ENCODE assay signal across 8 cellular contexts in genomic region chr5:50667079-50667652, GRCh38. TPM values are rescaled to one million over a fixed set of nuclear protein-coding genes. Genes with fewer than 3 reads are reported as not detected.
A peak's percentile ranks its signal among the peaks of the same experiment; 100 is the strongest.
DNase-seq lines count a peak whose midpoint lies in the region; ATAC-seq and TF ChIP-seq lines count a peak whose summit lies in the region.

No MANE protein-coding gene starts in this region.

- TF ChIP-seq POLR2A in esophagus squamous epithelium (IDR thresholded peaks at IDR 0.05) (no peak), upper lobe of left lung (IDR thresholded peaks at IDR 0.05) (peak in 1 of 4 donors; percentile 34)

- peak overlapping the region; percentile 95 for H3K27ac ChIP-seq in HEK293 (ENCODE audit: extremely low read depth, low read depth, low read length)
- H3K27ac ChIP-seq in MM.1S (ENCODE audit: low read length): peak overlapping the region; percentile 99
- H3K27ac ChIP-seq in esophagus squamous epithelium: peak overlapping the region; percentile 89 to 97 (median 95)
- peak overlapping the region; percentile 97 for H3K27ac ChIP-seq in naive thymus-derived CD4-positive, alpha-beta T cell (ENCODE audit: low read depth, low read length)
- peak overlapping the region; percentile 94 to 99 (median 96) for H3K27ac ChIP-seq in upper lobe of left lung

- ATAC-seq in naive thymus-derived CD4-positive, alpha-beta T cell: peak; percentile 57
- ATAC-seq in upper lobe of left lung (ENCODE audit: low FRiP score in 2 of 2): peak; percentile 70 to 94

- 0 to 4% methylated on average over 4 to 15 of the region's 43 CpGs for WGBS in esophagus squamous epithelium, 2 donors
- 0% methylated on average over 7 to 36 of the region's 43 CpGs for WGBS in upper lobe of left lung, 2 donors

- peak overlapping the region; percentile 97 for H3K4me3 Mint-ChIP-seq in activated CD4-positive, alpha-beta T cell treated with anti-CD3 and anti-CD28 coated beads, Interleukin-2, amount 10 ng/mL, durations not matched to agents 7 days and 5 days
- peak overlapping the region; percentile 92 to 99 (median 98) for H3K4me3 Mint-ChIP-seq in naive thymus-derived CD4-positive, alpha-beta T cell

- DNase-seq in NCI-H1436 (lab: John Stamatoyannopoulos, UW): peak; percentile 22
- no peak for DNase-seq in NCI-H1436 treated with DMSO at 0.1 percent for 48 hours (lab: John Stamatoyannopoulos, UW)
- no peak for DNase-seq in MM.1S
- DNase-seq in activated CD4-positive, alpha-beta T cell treated with anti-CD3 and anti-CD28 coated beads, Interleukin-2, amount 10 ng/mL, durations not matched to agents 7 days and 5 days: peak; percentile 47
- no peak for DNase-seq in esophagus squamous epithelium (lab: John Stamatoyannopoulos, UW)
- peak in 2 of 9 donors; percentile 61 to 76 for DNase-seq in naive thymus-derived CD4-positive, alpha-beta T cell
- peak; percentile 62 to 94 for DNase-seq in upper lobe of left lung

- H3K9me2 ChIP-seq in MM.1S (replicated peaks; ENCODE audit: insufficient read depth, low read length): no peaks in the 10 kb centered on the region

- H3K4me1 ChIP-seq in HEK293 (ENCODE audit: control insufficient read depth, insufficient read depth, low read length) (peaks cover 10% of the 10 kb centered on the region; the same call in 1 of the 2 replicates), MM.1S (ENCODE audit: low read length) (peaks cover 20% of the 10 kb centered on the region), esophagus squamous epithelium (peaks cover 0 to 45% (median 8%) of the 10 kb centered on the region in 3 donors), upper lobe of left lung (peaks cover 20 to 39% (median 25%) of the 10 kb centered on the region in 4 donors)
- H3K4me1 ChIP-seq in naive thymus-derived CD4-positive, alpha-beta T cell (ENCODE audit: control insufficient read depth in 2 of 2, insufficient read depth in 2 of 2, low read length in 2 of 2): peaks cover 16 to 32% of the 10 kb centered on the region in 2 donors

- peak overlapping the region; percentile 98 for H3K27ac Mint-ChIP-seq in activated CD4-positive, alpha-beta T cell treated with anti-CD3 and anti-CD28 coated beads, Interleukin-2, amount 10 ng/mL, durations not matched to agents 7 days and 5 days
- H3K27ac Mint-ChIP-seq in naive thymus-derived CD4-positive, alpha-beta T cell: peak overlapping the region; percentile 97 to 100 (median 98)

- TF ChIP-seq CTCF in HEK293 (tag by site-specific recombination; IDR thresholded peaks at IDR 0.05): no peak
- TF ChIP-seq CTCF in MM.1S (IDR thresholded peaks at IDR 0.05; ENCODE audit: low read length): no peak
- no peak for TF ChIP-seq CTCF in esophagus squamous epithelium (IDR thresholded peaks at IDR 0.05)
- TF ChIP-seq CTCF in upper lobe of left lung (IDR thresholded peaks at IDR 0.05): no peak

- H3K27me3 Mint-ChIP-seq in activated CD4-positive, alpha-beta T cell treated with anti-CD3 and anti-CD28 coated beads, Interleukin-2, amount 10 ng/mL, durations not matched to agents 7 days and 5 days: no peaks in the 10 kb centered on the region
- peaks cover 0 to 2% (median 0%) of the 10 kb centered on the region in 5 donors for H3K27me3 Mint-ChIP-seq in naive thymus-derived CD4-positive, alpha-beta T cell

- intact Hi-C loops in esophagus squamous epithelium (cut with DNase I): no loop called here
- intact Hi-C loops in naive thymus-derived CD4-positive, alpha-beta T cell (cut with micrococcal nuclease): loop anchor here (1.0 to 5.0 kb wide), 7 partner anchors 32 to 250 kb away; no protein-coding TSS in a partner anchor

- H3K36me3 Mint-ChIP-seq in activated CD4-positive, alpha-beta T cell treated with anti-CD3 and anti-CD28 coated beads, Interleukin-2, amount 10 ng/mL, durations not matched to agents 7 days and 5 days (ENCODE audit: low read depth): peaks cover 36% of the 10 kb centered on the region
- H3K36me3 Mint-ChIP-seq in naive thymus-derived CD4-positive, alpha-beta T cell: peaks cover 0 to 24% (median 12%) of the 10 kb centered on the region in 5 donors

- H3F3A ChIP-seq in MM.1S (ENCODE audit: insufficient read depth, low read length): peaks cover 29% of the 10 kb centered on the region

- H3K4me1 Mint-ChIP-seq in activated CD4-positive, alpha-beta T cell treated with anti-CD3 and anti-CD28 coated beads, Interleukin-2, amount 10 ng/mL, durations not matched to agents 7 days and 5 days: peaks cover 49% of the 10 kb centered on the region
- H3K4me1 Mint-ChIP-seq in naive thymus-derived CD4-positive, alpha-beta T cell: peaks cover 36 to 76% (median 65%) of the 10 kb centered on the region in 7 donors

- POLR2A ChIA-PET in HEK293 (lab: Yijun Ruan, JAX): interaction anchor here (1.2 kb wide), 1 partner anchor 19 kb away, joined by 3 read pairs; no protein-coding TSS in a partner anchor
- POLR2A ChIA-PET in activated CD4-positive, alpha-beta T cell treated with anti-CD3 and anti-CD28 coated beads, Interleukin-2, amount 10 ng/mL, durations not matched to agents 7 days and 5 days (lab: Charles Lee): interaction anchor here (0.6 to 0.7 kb wide), 2 partner anchors 75 to 218 kb away, joined by 3 read pairs; no protein-coding TSS in a partner anchor
- POLR2A ChIA-PET in naive thymus-derived CD4-positive, alpha-beta T cell (lab: Charles Lee): interaction anchor here (0.5 to 3.1 kb wide), 12 partner anchors 29 to 283 kb away, joined by 3 to 19 read pairs (median 4); partner anchors contain the start of gene EMB

- peaks cover 35% of the 10 kb centered on the region for H3K79me2 ChIP-seq in MM.1S (ENCODE audit: low read length)

- H3K4me2 ChIP-seq in MM.1S (ENCODE audit: low read depth, low read length): peak overlapping the region; percentile 70

- H3K4me3 ChIP-seq in HEK293 (ENCODE audit: low read depth, low read length) (peak overlapping the region; percentile 96), MM.1S (ENCODE audit: low read length) (peak overlapping the region; percentile 98), esophagus squamous epithelium (peak overlapping the region; percentile 85 to 96 (median 90)), upper lobe of left lung (peak overlapping the region; percentile 85 to 91 (median 88))
- H3K4me3 ChIP-seq in naive thymus-derived CD4-positive, alpha-beta T cell (ENCODE audit: low read length): peak overlapping the region; percentile 96

- H3K36me3 ChIP-seq in HEK293 (ENCODE audit: control insufficient read depth in 2 of 2, insufficient read depth in 1 of 2, low read length in 2 of 2) (no peaks in the 10 kb centered on the region), MM.1S (replicated peaks; ENCODE audit: insufficient read depth, low read length) (no peaks in the 10 kb centered on the region), esophagus squamous epithelium (no peaks in the 10 kb centered on the region), upper lobe of left lung (no peaks in the 10 kb centered on the region)
- H3K36me3 ChIP-seq in naive thymus-derived CD4-positive, alpha-beta T cell (ENCODE audit: control insufficient read depth in 2 of 3, insufficient read depth in 3 of 3, low read length in 3 of 3): peaks cover 0 to 13% (median 0%) of the 10 kb centered on the region in 3 experiments

- CTCF ChIA-PET in HEK293 (lab: Yijun Ruan, JAX): interaction anchor here (0.6 to 1.2 kb wide), 2 partner anchors 36 to 89 kb away, joined by 3 to 4 read pairs; no protein-coding TSS in a partner anchor
- CTCF ChIA-PET in activated CD4-positive, alpha-beta T cell treated with anti-CD3 and anti-CD28 coated beads, Interleukin-2, amount 10 ng/mL, durations not matched to agents 7 days and 5 days (lab: Charles Lee): interaction anchor here (0.6 kb wide), 1 partner anchor 227 kb away, joined by 5 read pairs; no protein-coding TSS in a partner anchor
- CTCF ChIA-PET in naive thymus-derived CD4-positive, alpha-beta T cell (lab: Charles Lee): interaction anchor here (0.7 to 1.7 kb wide), 4 partner anchors 76 to 239 kb away, joined by 3 to 6 read pairs (median 3); partner anchors contain the start of gene EMB

- H4K20me1 ChIP-seq in MM.1S (ENCODE audit: insufficient read depth, low read length): no peaks in the 10 kb centered on the region

- H2AFZ ChIP-seq in MM.1S (ENCODE audit: low read length): peak overlapping the region; percentile 35; the same call in 1 of the 2 replicates

- H3K9me3 Mint-ChIP-seq in activated CD4-positive, alpha-beta T cell treated with anti-CD3 and anti-CD28 coated beads, Interleukin-2, amount 10 ng/mL, durations not matched to agents 7 days and 5 days: no peaks in the 10 kb centered on the region
- H3K9me3 Mint-ChIP-seq in naive thymus-derived CD4-positive, alpha-beta T cell: peaks cover 0 to 11% (median 0%) of the 10 kb centered on the region in 11 donors

- peak overlapping the region; percentile 99 for H3K9ac ChIP-seq in MM.1S (ENCODE audit: low read length)

- H3K9me3 ChIP-seq in HEK293 (ENCODE audit: control insufficient read depth, insufficient read depth, low read depth, low read length) (no peaks in the 10 kb centered on the region), MM.1S (replicated peaks; ENCODE audit: insufficient read depth, low read length) (no peaks in the 10 kb centered on the region), esophagus squamous epithelium (no peaks in the 10 kb centered on the region), upper lobe of left lung (no peaks in the 10 kb centered on the region)
- H3K9me3 ChIP-seq in naive thymus-derived CD4-positive, alpha-beta T cell (ENCODE audit: control insufficient read depth in 2 of 3, low read length in 3 of 3): no peaks in the 10 kb centered on the region

- no peak for TF ChIP-seq EP300 in upper lobe of left lung (IDR thresholded peaks at IDR 0.05)

- H3K27me3 ChIP-seq in MM.1S (replicated peaks; ENCODE audit: insufficient read depth, low read length) (no peaks in the 10 kb centered on the region), esophagus squamous epithelium (no peaks in the 10 kb centered on the region), upper lobe of left lung (no peaks in the 10 kb centered on the region)
- H3K27me3 ChIP-seq in naive thymus-derived CD4-positive, alpha-beta T cell (ENCODE audit: control insufficient read depth in 2 of 2, insufficient read depth in 2 of 2, low read length in 2 of 2): no peaks in the 10 kb centered on the region

TF ChIP-seq in HEK293, 187 proteins besides CTCF, POLR2A, EP300 and RAD21 (continues in another document):
- TF ChIP-seq SP7 (tag by site-specific recombination; IDR thresholded peaks at IDR 0.05): peak; percentile 29; the same call in 1 of the 2 replicates
- TF ChIP-seq OVOL3 (tag by site-specific recombination; IDR thresholded peaks at IDR 0.05): no peak
- TF ChIP-seq GFI1B (tag by site-specific recombination; IDR thresholded peaks at IDR 0.05): no peak
- no peak for TF ChIP-seq SP3 (tag by site-specific recombination; IDR thresholded peaks at IDR 0.05)
- no peak for TF ChIP-seq ZNF707 (tag by site-specific recombination; IDR thresholded peaks at IDR 0.05)
- TF ChIP-seq ZNF16 (tag by site-specific recombination; IDR thresholded peaks at IDR 0.05; ENCODE audit: low read depth): no peak

RNA-seq across cellular contexts. Expression of gene PARP8, which starts 0.7 kb away (rescaled TPM):
- total RNA-seq in activated CD4-positive, alpha-beta T cell treated with anti-CD3 and anti-CD28 coated beads, Interleukin-2, amount 10 ng/mL, durations not matched to agents 7 days and 5 days: 100 to 1,000 TPM; 100 to 110 TPM
- total RNA-seq in esophagus squamous epithelium (10 to 100 TPM in 3 of 4 donors, 1 to 10 TPM in 1; 6.5 to 25.2 (median 12.3) TPM), upper lobe of left lung (10 to 100 TPM; 33.3 to 64.1 (median 34.6) TPM)
- 100 to 1,000 TPM in 4 of 5 experiments, 10 to 100 TPM in 1; 88.9 to 188 (median 129) TPM for total RNA-seq in naive thymus-derived CD4-positive, alpha-beta T cell
- polyA plus RNA-seq in naive thymus-derived CD4-positive, alpha-beta T cell: 10 to 100 TPM; 45.7 to 50.8 TPM

Comparison
In these comparisons a context has a peak if more than half of its experiments do, and no peak if none do; other contexts are left out.
1. DNase-seq: peak in NCI-H1436 (single experiment), activated CD4-positive, alpha-beta T cell treated with anti-CD3 and anti-CD28 coated beads, Interleukin-2, amount 10 ng/mL, durations not matched to agents 7 days and 5 days (single experiment) and upper lobe of left lung (2 of 2); none in NCI-H1436 treated with DMSO at 0.1 percent for 48 hours (single experiment), MM.1S (single experiment) and esophagus squamous epithelium (single experiment).
2. Peak in every context shown above with its lines, with median percentiles within 50 percentile points of each other: H3K27ac ChIP-seq and H3K4me3 ChIP-seq.